In the genomic region with DNA sequence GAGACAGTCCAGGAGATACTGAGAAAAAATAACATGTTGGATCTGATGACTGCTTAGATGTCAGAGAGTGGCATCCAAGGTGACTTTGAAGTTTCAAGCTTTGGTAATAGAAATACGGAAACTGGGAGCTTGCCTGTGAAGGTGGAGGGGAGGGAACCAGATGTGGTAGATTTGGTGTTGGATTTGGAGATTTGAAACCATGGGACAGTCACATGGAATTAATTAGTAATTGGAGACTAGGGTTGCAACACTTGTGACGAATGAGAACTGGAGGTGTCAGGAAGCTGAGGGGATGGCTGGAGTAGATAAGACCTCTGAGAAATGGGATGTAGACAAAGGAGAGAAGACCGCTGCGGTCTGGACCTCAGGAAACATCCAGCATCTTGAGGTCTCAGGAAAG, we compare ENCODE assay signal across 22 cellular contexts. TPM values are rescaled to one million over a fixed set of nuclear protein-coding genes. Genes with fewer than 3 reads are reported as not detected.
A peak's percentile ranks its signal among the peaks of the same experiment; 100 is the strongest.
DNase-seq lines count a peak whose midpoint lies in the region; FAIRE-seq and TF ChIP-seq lines count a peak whose summit lies in the region.
"Had no signal": no experiment of that assay in that cellular context is flagged by ENCODE, and none has a peak within 500 bp of the region (broad histone marks: within the 10 kb centered on the region; RNA-seq: fewer than 3 reads in every experiment).

No MANE protein-coding gene starts in this region.

- no peaks in the 10 kb centered on the region for H3K27me3 ChIP-seq in GM23248 (replicated peaks; ENCODE audit: insufficient read depth)
- H3K27me3 ChIP-seq in astrocyte (ENCODE audit: insufficient read depth, low read length) = no peaks in the 10 kb centered on the region
- H3K27me3 ChIP-seq in neuronal stem cell (ENCODE audit: control insufficient read depth in 3 of 3, insufficient read depth in 3 of 3, low read depth in 1 of 3, low read length in 3 of 3) = no peaks in the 10 kb centered on the region
- H3K27me3 ChIP-seq: brain microvascular endothelial cell, Peyer's patch had no signal

- no peak overlapping the region for H2AK5ac ChIP-seq in neuronal stem cell (ENCODE audit: low read depth, low read length)

- no peak overlapping the region for H2BK120ac ChIP-seq in neuronal stem cell (ENCODE audit: low read depth, low read length)

- no peak overlapping the region for H3K4ac ChIP-seq in neuronal stem cell (ENCODE audit: low read length)

- H3K79me2 ChIP-seq in GM23248 (ENCODE audit: insufficient read depth) (no peaks in the 10 kb centered on the region), astrocyte (ENCODE audit: insufficient read depth, low read length) (no peaks in the 10 kb centered on the region)

- TF ChIP-seq CTCF in AG10803 (conservative IDR thresholded peaks at IDR 0.05; ENCODE audit: low read length) (no peak), astrocyte (IDR thresholded peaks at IDR 0.05; ENCODE audit: insufficient read depth, low read depth, low read length) (no peak)

- H4K20me1 ChIP-seq in GM23248 (ENCODE audit: insufficient read depth) = no peaks in the 10 kb centered on the region
- no peaks in the 10 kb centered on the region for H4K20me1 ChIP-seq in astrocyte (ENCODE audit: insufficient read depth, low read length)

- no peak overlapping the region for H3K4me3 ChIP-seq in AG10803 (ENCODE audit: low read length)
- no peak overlapping the region for H3K4me3 ChIP-seq in GM23248
- no peak overlapping the region for H3K4me3 ChIP-seq in astrocyte (ENCODE audit: insufficient read depth, low read depth, low read length)
- H3K4me3 ChIP-seq in neuronal stem cell (ENCODE audit: low read length in 2 of 2) = no peak overlapping the region
- H3K4me3 ChIP-seq: Peyer's patch had no signal

- no peak for FAIRE-seq in astrocyte (lab: Jason Lieb, UNC)
- FAIRE-seq: GM18507, GM19239 had no signal

- H2BK12ac ChIP-seq in neuronal stem cell (ENCODE audit: low read length) = no peak overlapping the region

- H3K4me1 Mint-ChIP-seq in astrocyte (ENCODE audit: low read depth, unreplicated experiment) = peaks cover 8% of the 10 kb centered on the region

- no peak overlapping the region for H2BK15ac ChIP-seq in neuronal stem cell (ENCODE audit: low read length)

- H3K36me3 Mint-ChIP-seq in astrocyte (ENCODE audit: low read depth, unreplicated experiment) = peaks cover 12% of the 10 kb centered on the region
- H3K36me3 Mint-ChIP-seq: activated naive CD4-positive, alpha-beta T cell treated with anti-CD3 and anti-CD28 coated beads, Interleukin-2, amount 50 U/mL, for 72 hours; mesothelial cell of epicardium had no signal

- H3K4me2 ChIP-seq in GM23248 (ENCODE audit: unreplicated experiment) = no peak overlapping the region
- no peak overlapping the region for H3K4me2 ChIP-seq in astrocyte (ENCODE audit: low read length)
- H3K4me2 ChIP-seq in neuronal stem cell (ENCODE audit: insufficient read depth, low read length, poor library complexity, severe bottlenecking) = no peak overlapping the region

- in situ Hi-C loops in GM23248 (cut with MboI) = no loop called here

- H2AFZ ChIP-seq in GM23248 (no peak overlapping the region), astrocyte (ENCODE audit: low read depth, low read length) (no peak overlapping the region), neuronal stem cell (ENCODE audit: low read length) (no peak overlapping the region)

- H3K23ac ChIP-seq in neuronal stem cell (ENCODE audit: low read depth, low read length, poor library complexity) = no peak overlapping the region

- H3K27ac ChIP-seq in GM23248 = peak overlapping the region; percentile 68; the same call in 1 of the 2 replicates
- no peak overlapping the region for H3K27ac ChIP-seq in astrocyte (ENCODE audit: low read depth, low read length)
- no peak overlapping the region for H3K27ac ChIP-seq in neuronal stem cell (replicated peaks; ENCODE audit: low read length)
- H3K27ac ChIP-seq: brain microvascular endothelial cell, Peyer's patch had no signal

- H3K9me3 ChIP-seq in GM23248 (ENCODE audit: low read depth) (no peaks in the 10 kb centered on the region), astrocyte (ENCODE audit: insufficient read depth, low read depth, low read length) (no peaks in the 10 kb centered on the region), neuronal stem cell (replicated peaks in 1 of 2; ENCODE audit: control insufficient read depth in 2 of 2, insufficient read depth in 1 of 2, low read depth in 1 of 2, low read length in 2 of 2) (no peaks in the 10 kb centered on the region)
- H3K9me3 ChIP-seq: Peyer's patch had no signal

- H3K27me3 Mint-ChIP-seq in astrocyte (ENCODE audit: low read depth, unreplicated experiment) = peaks cover 18% of the 10 kb centered on the region

- peak; percentile 88 for DNase-seq in AG10803 (ENCODE audit: low read depth)
- DNase-seq in GM23248 = peak; percentile 67
- peak; percentile 74 for DNase-seq in astrocyte (ENCODE audit: low read depth)
- DNase-seq in left kidney (ENCODE audit: low read depth, low spot score) = peak; percentile 44
- no peak for DNase-seq in iPS-NIHi11 (ENCODE audit: low spot score)
- DNase-seq in neuronal stem cell (ENCODE audit: low spot score) = no peak
- no peak for DNase-seq in putamen (ENCODE audit: low spot score)
- no peak for DNase-seq in posterior vena cava (ENCODE audit: low spot score)
- DNase-seq: activated CD8-positive, alpha-beta T cell treated with anti-CD3 and anti-CD28 coated beads for 36 hours; activated T-cell treated with anti-CD3 and anti-CD28 coated beads, Interleukin-2, amount 50 U/mL, for 4 hours; AML-193; brain microvascular endothelial cell; erythroblast; HCEC 1CT; KG1; NCI-H1105 treated with DMSO at 0.1 percent for 48 hours; NCI-H82; Peyer's patch had no signal

- no peaks in the 10 kb centered on the region for H3K9me2 ChIP-seq in GM23248 (ENCODE audit: insufficient read depth)

- H3K18ac ChIP-seq in neuronal stem cell (ENCODE audit: low read length) = no peak overlapping the region

- H4K91ac ChIP-seq in neuronal stem cell (ENCODE audit: low read depth, low read length, poor library complexity) = no peak overlapping the region

- intact Hi-C loops in posterior vena cava (cut with DNase I) = no loop called here

- peaks cover 39% of the 10 kb centered on the region for H3F3A ChIP-seq in GM23248 (ENCODE audit: insufficient read depth)

- H2BK5ac ChIP-seq in neuronal stem cell (ENCODE audit: low read length) = no peak overlapping the region

- H3K4me3 Mint-ChIP-seq in astrocyte (ENCODE audit: unreplicated experiment) = no peak overlapping the region
- H3K4me3 Mint-ChIP-seq: activated CD8-positive, alpha-beta T cell treated with anti-CD3 and anti-CD28 coated beads for 36 hours; activated T-cell treated with anti-CD3 and anti-CD28 coated beads, Interleukin-2, amount 50 U/mL, for 4 hours; mesothelial cell of epicardium had no signal

- no peaks in the 10 kb centered on the region for H3K36me3 ChIP-seq in GM23248 (ENCODE audit: low read depth)
- no peaks in the 10 kb centered on the region for H3K36me3 ChIP-seq in astrocyte (ENCODE audit: insufficient read depth, low read length)
- peaks cover 0 to 3% of the 10 kb centered on the region in 2 donors for H3K36me3 ChIP-seq in neuronal stem cell (replicated peaks in 1 of 2; ENCODE audit: control insufficient read depth in 2 of 2, insufficient read depth in 2 of 2, low read length in 2 of 2)
- H3K36me3 ChIP-seq: brain microvascular endothelial cell, Peyer's patch had no signal

- no peak overlapping the region for H4K8ac ChIP-seq in neuronal stem cell (ENCODE audit: low read depth, low read length)

- peaks cover 7% of the 10 kb centered on the region for H3K9me3 Mint-ChIP-seq in astrocyte (ENCODE audit: unreplicated experiment)
- H3K9me3 Mint-ChIP-seq: activated CD8-positive, alpha-beta T cell treated with anti-CD3 and anti-CD28 coated beads for 36 hours; activated naive CD4-positive, alpha-beta T cell treated with anti-CD3 and anti-CD28 coated beads, Interleukin-2, amount 50 U/mL, for 72 hours; activated T-cell treated with anti-CD3 and anti-CD28 coated beads, Interleukin-2, amount 50 U/mL, for 4 hours; mesothelial cell of epicardium had no signal

- no peak overlapping the region for H3K27ac Mint-ChIP-seq in astrocyte (ENCODE audit: unreplicated experiment)
- H3K27ac Mint-ChIP-seq: activated CD8-positive, alpha-beta T cell treated with anti-CD3 and anti-CD28 coated beads for 36 hours; activated naive CD4-positive, alpha-beta T cell treated with anti-CD3 and anti-CD28 coated beads, Interleukin-2, amount 50 U/mL, for 72 hours; mesothelial cell of epicardium had no signal

- no peaks in the 10 kb centered on the region for H3K79me1 ChIP-seq in neuronal stem cell (ENCODE audit: low read depth, low read length)

- H3K9ac ChIP-seq in GM23248 = no peak overlapping the region
- H3K9ac ChIP-seq in astrocyte (ENCODE audit: low read length) = no peak overlapping the region
- no peak overlapping the region for H3K9ac ChIP-seq in neuronal stem cell (ENCODE audit: low read depth, low read length, poor library complexity)

- WGBS in GM23248 (ENCODE audit: low coverage in 1 of 2, low lambda C conversion rate in 2 of 2, missing lambda C conversion rate in 2 of 2), 2 experiments = 52 to 58% methylated on average over 4 of the region's 4 CpGs
- no CpG with 5 or more reads among the region's 4 CpGs for WGBS in neuronal stem cell (ENCODE audit: extremely low coverage in 2 of 2, insufficient read length in 2 of 2, insufficient replicate concordance in 1 of 2), 2 donors

- no peak overlapping the region for H3K14ac ChIP-seq in neuronal stem cell (ENCODE audit: low read length)

- H3K4me1 ChIP-seq in GM23248 (ENCODE audit: insufficient read depth) (peaks cover 41% of the 10 kb centered on the region), astrocyte (ENCODE audit: insufficient read depth, low read length) (peaks cover 9% of the 10 kb centered on the region), neuronal stem cell (ENCODE audit: control insufficient read depth in 2 of 2, insufficient read depth in 1 of 2, low read depth in 1 of 2, low read length in 2 of 2) (peaks cover 5 to 7% of the 10 kb centered on the region in 2 donors)

RNA-seq across cellular contexts. Expression of gene RPL37A, which starts 46.7 kb away (rescaled TPM):
- total RNA-seq in GM23248 (2014; rRNA removed; shearing (Covaris generic)) = 979 and 1,006 TPM in 2 replicates
- 1,627 and 1,708 TPM in 2 replicates for polyA plus RNA-seq in GM23248 (2016; fragmentation: Nextera tagmentation; extraction: Ambion mirVana)
- 2,566 and 2,632 TPM in 2 replicates for total RNA-seq in astrocyte
- 12,339 TPM for polyA plus RNA-seq in neuronal stem cell (2013, experiment 1 of 2)
- polyA plus RNA-seq in neuronal stem cell (2013, experiment 2 of 2) = 11,893 TPM
- total RNA-seq in posterior vena cava = 1,000 to 10,000 TPM; 1,771 to 1,914 TPM

Comparison
In these comparisons a context has a peak if more than half of its experiments do, and no peak if none do; other contexts are left out.
1. DNase-seq: peak in AG10803 (single experiment), GM23248 (single experiment), astrocyte (single experiment) and left kidney (single experiment); none in iPS-NIHi11 (single experiment), neuronal stem cell (single experiment), putamen (single experiment) and posterior vena cava (single experiment).